In the genomic region with DNA sequence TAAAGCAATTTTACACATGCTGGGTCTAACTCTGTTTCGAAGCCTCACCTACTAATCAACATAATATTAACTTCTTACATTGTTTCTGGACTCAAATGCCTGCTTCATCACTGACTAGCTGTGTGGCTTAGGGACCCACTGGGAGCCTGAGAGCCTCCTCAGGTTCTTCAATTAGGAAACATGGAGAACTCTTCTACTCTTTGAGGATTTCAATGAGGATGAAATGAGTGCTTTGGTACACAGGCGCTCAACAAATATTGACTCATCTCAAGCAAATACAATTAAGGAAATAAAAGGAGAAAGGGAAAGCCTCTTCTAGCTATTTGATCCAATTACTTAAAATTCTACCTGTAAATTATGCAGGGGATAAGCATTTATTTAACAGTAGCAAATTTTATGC, we compare ENCODE assay signal across 23 cellular contexts.
DNase-seq lines count a peak whose midpoint lies in the region; ATAC-seq and TF ChIP-seq lines count a peak whose summit lies in the region.
"Had no signal": no experiment of that assay in that cellular context is flagged by ENCODE, and none has a peak within 500 bp of the region (broad histone marks: within the 10 kb centered on the region; RNA-seq: fewer than 3 reads in every experiment).

No MANE protein-coding gene starts in this region.

- peak; percentile 57 for DNase-seq in COR-L47 (lab: John Stamatoyannopoulos, UW)
- DNase-seq in NCI-H1105 treated with DMSO at 0.1 percent for 48 hours (lab: John Stamatoyannopoulos, UW): peak; percentile 59
- peak; percentile 88 for DNase-seq in NCI-H69 (lab: John Stamatoyannopoulos, UW)
- no peak for DNase-seq in left lung
- no peak for DNase-seq in brain microvascular endothelial cell
- DNase-seq in GM10248 (ENCODE audit: extremely low spot score): no peak
- no peak for DNase-seq in GM03348 (ENCODE audit: low spot score)
- DNase-seq: activated CD8-positive, alpha-beta memory T cell treated with anti-CD3 and anti-CD28 coated beads, Interleukin-2, amount 50 U/mL, for 48 hours; colonic mucosa; HFFc6; mesenchymal stem cell; NCI-H1048; NCI-H82; Peyer's patch; posterior cingulate gyrus; stimulated activated CD4-positive, alpha-beta T cell treated with anti-CD3 and anti-CD28 coated beads, Interleukin-2, amount 100 ng/mL, for 24 hours; stomach; uterus had no signal

- H3K27me3 ChIP-seq in left lung (no peaks in the 10 kb centered on the region), brain microvascular endothelial cell (replicated peaks) (no peaks in the 10 kb centered on the region)
- H3K27me3 ChIP-seq: colonic mucosa, Peyer's patch, stomach, uterus had no signal

- ATAC-seq in left lung (peak; percentile 87), HG03045 (IDR thresholded peaks at IDR 0.05; ENCODE audit: unreplicated experiment) (no peak)
- ATAC-seq: GM12878; natural killer cell treated with Interleukin-12 subunit alpha and Interleukin-12 subunit beta and Interleukin-15 and Interleukin-18, amount 100 ng/mL, for 72 hours had no signal

- in situ Hi-C loops in brain microvascular endothelial cell (cut with HindIII; ENCODE audit: low pct_ligation_motif_present, low sequenced_read_pairs): no loop called here

- CTCF ChIA-PET in GM10248 (lab: Yijun Ruan, JAX): interaction anchor here (0.9 to 3.4 kb wide), 4 partner anchors 10 to 637 kb away, joined by 3 to 18 read pairs (median 5); no protein-coding TSS in a partner anchor

- POLR2A ChIA-PET in GM10248 (lab: Yijun Ruan, JAX): no interaction called here

- intact Hi-C loops in left lung (cut with DNase I): loop anchor here in 1 of 2 donors (10.0 kb wide), 1 partner anchor 154 kb away; no protein-coding TSS in a partner anchor

- H3K9me3 ChIP-seq in left lung: no peaks in the 10 kb centered on the region
- H3K9me3 ChIP-seq: colonic mucosa, Peyer's patch, stomach, uterus had no signal

- TF ChIP-seq CTCF in left lung (IDR thresholded peaks at IDR 0.05) (no peak), brain microvascular endothelial cell (IDR thresholded peaks at IDR 0.05; ENCODE audit: low read depth, low read length, missing control alignments) (no peak), GM10248 (IDR thresholded peaks at IDR 0.05; ENCODE audit: control extremely low read depth, extremely low read depth, low read depth, missing control alignments) (no peak)

- peak overlapping the region; percentile 30 to 43 for H3K27ac ChIP-seq in left lung
- no peak overlapping the region for H3K27ac ChIP-seq in brain microvascular endothelial cell
- H3K27ac ChIP-seq: colonic mucosa, KMS-11, Peyer's patch, SK-N-MC, stomach, uterus had no signal

- H3K36me3 ChIP-seq in left lung: peaks cover 0 to 10% of the 10 kb centered on the region in 2 donors
- H3K36me3 ChIP-seq in brain microvascular endothelial cell (replicated peaks): no peaks in the 10 kb centered on the region
- H3K36me3 ChIP-seq: colonic mucosa, Peyer's patch, uterus had no signal

- peaks cover 9 to 16% of the 10 kb centered on the region in 2 donors for H3K4me1 ChIP-seq in left lung
- H3K4me1 ChIP-seq: Peyer's patch, uterus had no signal

- H3K4me3 ChIP-seq in left lung (no peak overlapping the region), brain microvascular endothelial cell (ENCODE audit: low read depth, low read length) (no peak overlapping the region)
- H3K4me3 ChIP-seq: colonic mucosa, GM12878, Peyer's patch, SK-N-MC, stomach, uterus had no signal

Comparison
In these comparisons a context has a peak if more than half of its experiments do, and no peak if none do; other contexts are left out.
1. DNase-seq: peak in COR-L47 (single experiment), NCI-H1105 treated with DMSO at 0.1 percent for 48 hours (single experiment) and NCI-H69 (single experiment); none in left lung (0 of 2), brain microvascular endothelial cell (single experiment), GM10248 (single experiment) and GM03348 (single experiment).